In genomic region chr20:3681931-3682820, GRCh38 we compare ENCODE assay signal across 11 cellular contexts. TPM values are rescaled to one million over a fixed set of nuclear protein-coding genes. Genes with fewer than 3 reads are reported as not detected.
DNase-seq lines count a peak whose midpoint lies in the region; ATAC-seq lines count a peak whose summit lies in the region.
"Had no signal": no experiment of that assay in that cellular context is flagged by ENCODE, and none has a peak within 500 bp of the region (broad histone marks: within the 10 kb centered on the region; RNA-seq: fewer than 3 reads in every experiment).

Gene ADAM33, minus strand, starts transcription at chr20:3682010. Its CDS starts 6 bp downstream, at chr20:3682004.

- no peaks in the 10 kb centered on the region for H3K36me3 ChIP-seq in H7 (replicated peaks; ENCODE audit: control insufficient read depth, insufficient read depth, low read length)

- no peak within 1 kb of the TSS for H3K27ac Mint-ChIP-seq in central memory CD8-positive, alpha-beta T cell (ENCODE audit: low read depth)
- H3K27ac Mint-ChIP-seq: activated CD4-positive, alpha-beta T cell treated with anti-CD3 and anti-CD28 coated beads for 36 hours had no signal

- H3K9me3 Mint-ChIP-seq in central memory CD8-positive, alpha-beta T cell: no peaks in the 10 kb centered on the region

- peak within 1 kb of the TSS; percentile 13 for H3K4me3 Mint-ChIP-seq in central memory CD8-positive, alpha-beta T cell
- H3K4me3 Mint-ChIP-seq: activated CD4-positive, alpha-beta T cell treated with anti-CD3 and anti-CD28 coated beads for 36 hours had no signal

- H3K4me3 ChIP-seq in H7 (ENCODE audit: insufficient read depth, low read depth, low read length): peak within 1 kb of the TSS; percentile 59
- H3K4me3 ChIP-seq in skeletal muscle cell (ENCODE audit: low read depth, low read length): peak within 1 kb of the TSS; percentile 50

- no peaks in the 10 kb centered on the region for H3K4me1 Mint-ChIP-seq in central memory CD8-positive, alpha-beta T cell

- peaks cover 86% of the 10 kb centered on the region for H3K27me3 Mint-ChIP-seq in central memory CD8-positive, alpha-beta T cell

- no peak for ATAC-seq in central memory CD8-positive, alpha-beta T cell (replicated peaks; ENCODE audit: extremely low read depth, poor library complexity, severe bottlenecking)
- ATAC-seq in HG02763 (IDR thresholded peaks at IDR 0.05; ENCODE audit: unreplicated experiment): no peak
- ATAC-seq in GM18909 (IDR thresholded peaks at IDR 0.05; ENCODE audit: poor library complexity, unreplicated experiment): no peak
- ATAC-seq: activated CD4-positive, alpha-beta T cell treated with anti-CD3 and anti-CD28 coated beads for 36 hours had no signal

- DNase-seq in H7: peak; percentile 92
- no peak for DNase-seq in central memory CD8-positive, alpha-beta T cell (ENCODE audit: low spot score in 2 of 2)
- peak; percentile 45 for DNase-seq in iPS-NIHi7 (ENCODE audit: extremely low spot score)
- no peak for DNase-seq in skeletal muscle cell (ENCODE audit: low read depth)
- DNase-seq in NK-92 treated with Interleukin-12 subunit alpha and Interleukin-12 subunit beta, amount 100 ng/mL, for 24 hours (lab: John Stamatoyannopoulos, UW): no peak
- DNase-seq in SW480 (ENCODE audit: low spot score): no peak
- DNase-seq: activated CD4-positive, alpha-beta T cell treated with anti-CD3 and anti-CD28 coated beads for 36 hours; NCI-H2029 treated with DMSO at 0.1 percent for 48 hours; stimulated activated CD4-positive, alpha-beta T cell treated with anti-CD3 and anti-CD28 coated beads, Interleukin-1b, Interleukin-23, amount 100 ng/mL, for 48 hours had no signal

- H3K36me3 Mint-ChIP-seq in central memory CD8-positive, alpha-beta T cell (ENCODE audit: insufficient read depth): peaks cover 3% of the 10 kb centered on the region

- H3K27me3 ChIP-seq in H7 (ENCODE audit: control insufficient read depth, insufficient read depth, low read length): peaks cover 13% of the 10 kb centered on the region

RNA-seq across cellular contexts. Expression of gene ADAM33, which starts in this region (rescaled TPM):
- 3.3 and 5.5 TPM in 2 replicates for total RNA-seq in H7 (2014; rRNA removed; shearing (Covaris generic))
- total RNA-seq: activated CD4-positive, alpha-beta T cell treated with anti-CD3 and anti-CD28 coated beads for 36 hours had no signal

Comparison
In these comparisons a context has a peak if more than half of its experiments do, and no peak if none do; other contexts are left out.
1. DNase-seq: peak in H7 (single experiment) and iPS-NIHi7 (single experiment); none in central memory CD8-positive, alpha-beta T cell (0 of 2), skeletal muscle cell (single experiment), NK-92 treated with Interleukin-12 subunit alpha and Interleukin-12 subunit beta, amount 100 ng/mL, for 24 hours (single experiment) and SW480 (single experiment).